8 cellular contexts compared by ENCODE assay signal in the genomic region with DNA sequence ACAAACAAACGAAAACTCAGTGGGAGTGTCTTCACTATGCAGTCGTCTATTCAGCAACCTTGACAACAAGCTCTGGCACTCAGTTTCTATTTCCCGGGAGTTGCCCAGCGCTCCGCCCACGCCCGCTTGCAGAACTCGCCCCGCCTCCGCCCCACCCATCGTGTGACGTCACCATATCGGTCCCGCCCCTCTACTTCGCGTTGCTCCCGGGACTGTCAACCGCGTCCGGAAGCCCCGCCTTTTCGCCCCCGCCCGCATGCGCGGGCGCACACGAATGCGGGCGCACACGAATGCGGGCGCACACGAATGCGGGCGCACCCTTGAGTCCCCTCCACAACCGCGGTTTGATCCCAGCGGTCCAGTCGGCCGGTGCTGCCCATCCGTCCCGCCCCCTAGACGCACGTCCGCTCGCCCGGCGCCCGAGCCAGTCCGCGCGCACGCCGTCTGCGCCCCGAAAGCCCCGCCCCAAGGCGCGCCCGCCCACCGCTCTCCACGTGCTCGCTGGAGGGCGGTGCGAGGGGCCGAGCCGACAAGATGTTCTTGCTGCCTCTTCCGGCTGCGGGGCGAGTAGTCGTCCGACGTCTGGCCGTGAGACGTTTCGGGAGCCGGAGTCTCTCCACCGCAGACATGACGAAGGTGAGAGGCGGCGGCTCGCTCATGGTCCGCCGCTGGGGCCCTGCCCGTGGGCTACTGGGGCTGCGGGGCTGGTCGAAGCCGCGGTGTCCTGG. TPM values are rescaled to one million over a fixed set of nuclear protein-coding genes. Genes with fewer than 3 reads are reported as not detected.
DNase-seq lines count a peak whose midpoint lies in the region; ATAC-seq and TF ChIP-seq lines count a peak whose summit lies in the region.

Gene LAP3, plus strand, starts transcription at position 267 of the 728 bp plus-strand sequence. Its CDS starts 268 bp downstream, at position 535.

- 0% methylated on average over 46 of the region's 90 CpGs for WGBS in prostate gland
- under 1% methylated on average over 90 of the region's 90 CpGs for whole genome bisulfite sequencing in urinary bladder

- no peaks in the 10 kb centered on the region for H3K9me3 ChIP-seq in prostate gland

- H3K4me1 ChIP-seq in prostate gland (replicated peaks): no peaks in the 10 kb centered on the region
- H3K4me1 ChIP-seq in urinary bladder (ENCODE audit: insufficient read depth): no peaks in the 10 kb centered on the region

- peak in 2 of 4 experiments; percentile 7 to 13 for TF ChIP-seq CTCF in prostate gland (IDR thresholded peaks at IDR 0.05)

- TF ChIP-seq POLR2A in GM15510 (IDR thresholded peaks at IDR 0.05; ENCODE audit: borderline replicate concordance, extremely low read depth, insufficient read length) (peak; percentile 99), prostate gland (IDR thresholded peaks at IDR 0.05) (peak; percentile 86)

- peak; percentile 75 for ATAC-seq in HG02884 (IDR thresholded peaks at IDR 0.05; ENCODE audit: unreplicated experiment)
- peak; percentile 99 for ATAC-seq in left ventricle myocardium superior

- no peaks in the 10 kb centered on the region for H3K36me3 ChIP-seq in prostate gland
- H3K36me3 ChIP-seq in urinary bladder (ENCODE audit: insufficient read depth): no peaks in the 10 kb centered on the region

- peak; percentile 65 for DNase-seq in NCI-H1694 (lab: John Stamatoyannopoulos, UW)
- DNase-seq in T-helper 2 cell: peak; percentile 97 to 99 (median 97)
- DNase-seq in left ventricle myocardium superior: peak; percentile 99
- peak; percentile 98 for DNase-seq in prostate gland (ENCODE audit: low spot score)

- peak within 1 kb of the TSS; percentile 96 for H3K27ac ChIP-seq in angular gyrus (ENCODE audit: low read depth, low read length)
- H3K27ac ChIP-seq in prostate gland: peak within 1 kb of the TSS; percentile 84 to 90
- H3K27ac ChIP-seq in urinary bladder (ENCODE audit: low read depth): peak within 1 kb of the TSS; percentile 86

- no peaks in the 10 kb centered on the region for H3K27me3 ChIP-seq in prostate gland (replicated peaks; ENCODE audit: insufficient read depth)

- H3K4me3 ChIP-seq in prostate gland: peak within 1 kb of the TSS; percentile 53 to 71
- peak within 1 kb of the TSS; percentile 72 for H3K4me3 ChIP-seq in urinary bladder (ENCODE audit: low read depth, low read length)

- intact Hi-C loops in left ventricle myocardium superior (cut with micrococcal nuclease): loop anchor here (10.0 kb wide), 1 partner anchor 1872 kb away; the partner anchor contains the start of gene BST1
- intact Hi-C loops in prostate gland (cut with DNase I): loop anchor here (2.0 to 5.0 kb wide), 2 partner anchors 38 to 235 kb away; partner anchors contain the start of genes DCAF16, MED28 and NCAPG

RNA-seq across cellular contexts. Expression of gene LAP3, which starts in this region (rescaled TPM):
- 55.6 TPM for total RNA-seq in left ventricle myocardium superior
- total RNA-seq in prostate gland: 10 to 100 TPM; 55.8 to 98.1 TPM
- 93.7 TPM for total RNA-seq in urinary bladder
- 75.8 TPM for polyA plus RNA-seq in urinary bladder

Comparison
In these comparisons a context has a peak if more than half of its experiments do, and no peak if none do; other contexts are left out.
1. Peak in every context shown above with its lines: DNase-seq, ATAC-seq, H3K4me3 ChIP-seq and H3K27ac ChIP-seq.